In genomic region chr15:65517866-65518207, GRCh38 we compare ENCODE assay signal across 1 cellular context.
A peak's percentile ranks its signal among the peaks of the same experiment; 100 is the strongest.
TF ChIP-seq lines count a peak whose summit lies in the region.

No MANE protein-coding gene starts in this region.

TF ChIP-seq in HepG2, 621 proteins besides CTCF, POLR2A, EP300 and RAD21 (continues in another document):
- TF ChIP-seq SRY (CRISPR knock-in tag; IDR thresholded peaks at IDR 0.05) (no peak), ZNF275 (CRISPR knock-in tag; IDR thresholded peaks at IDR 0.05; ENCODE audit: borderline replicate concordance) (0 out of 2 replicates have a peak, but pooled peaks have one; percentile 14), ZNF382 (CRISPR knock-in tag; IDR thresholded peaks at IDR 0.05; ENCODE audit: borderline replicate concordance) (no peak), ZNF556 (CRISPR knock-in tag; IDR thresholded peaks at IDR 0.05; ENCODE audit: borderline replicate concordance) (0 out of 2 replicates have a peak, but pooled peaks have one; percentile 4), ZSCAN21 (CRISPR knock-in tag; IDR thresholded peaks at IDR 0.05; ENCODE audit: borderline replicate concordance) (no peak), GLMP (CRISPR knock-in tag; IDR thresholded peaks at IDR 0.05; ENCODE audit: borderline replicate concordance) (no peak), ZNF350 (CRISPR knock-in tag; IDR thresholded peaks at IDR 0.05; ENCODE audit: borderline replicate concordance, low read depth) (no peak), DBP (CRISPR knock-in tag; IDR thresholded peaks at IDR 0.05; ENCODE audit: not compliant biosample characterization) (no peak), SAP130 (CRISPR knock-in tag; IDR thresholded peaks at IDR 0.05; ENCODE audit: low read depth) (no peak), PRPF4 (IDR thresholded peaks at IDR 0.05; ENCODE audit: low read depth, low read length, poor library complexity, severe bottlenecking) (no peak), ZNF143 (CRISPR knock-in tag; IDR thresholded peaks at IDR 0.05) (no peak), DRAP1 (CRISPR knock-in tag; IDR thresholded peaks at IDR 0.05) (no peak), CCDC6 (CRISPR knock-in tag; IDR thresholded peaks at IDR 0.05) (no peak; the same call in 1 of the 2 replicates), KDM5B (CRISPR knock-in tag; IDR thresholded peaks at IDR 0.05; ENCODE audit: borderline replicate concordance) (no peak), EHMT2 (IDR thresholded peaks at IDR 0.05; ENCODE audit: borderline replicate concordance, low read depth, low read length) (no peak), MAFK (conservative IDR thresholded peaks at IDR 0.05 in 1 of 2, IDR thresholded peaks at IDR 0.05 in 1 of 2; ENCODE audit: low read length in 2 of 2) (no peak), ZBTB7A (CRISPR knock-in tag; IDR thresholded peaks at IDR 0.05) (no peak), HNRNPH1 (optimal IDR thresholded peaks at IDR 0.05; ENCODE audit: low read depth, low read length) (no peak), NPAS2 (CRISPR knock-in tag; IDR thresholded peaks at IDR 0.05; ENCODE audit: borderline replicate concordance) (no peak), TCF12 (IDR thresholded peaks at IDR 0.05) (no peak), TCF12 (CRISPR knock-in tag; IDR thresholded peaks at IDR 0.05) (no peak), ZNF331 (CRISPR knock-in tag; IDR thresholded peaks at IDR 0.05) (no peak), MAZ (IDR thresholded peaks at IDR 0.05; ENCODE audit: borderline replicate concordance, low read depth, low read length) (no peak), MAZ (CRISPR knock-in tag; IDR thresholded peaks at IDR 0.05; ENCODE audit: low read depth) (no peak), XRCC5 (optimal IDR thresholded peaks at IDR 0.05; ENCODE audit: low read length) (no peak), NR2F6 (IDR thresholded peaks at IDR 0.05) (no peak), NR2F6 (CRISPR knock-in tag; IDR thresholded peaks at IDR 0.05) (no peak), ZNF83 (CRISPR knock-in tag; IDR thresholded peaks at IDR 0.05; ENCODE audit: borderline replicate concordance) (no peak), SMARCE1 (IDR thresholded peaks at IDR 0.05; ENCODE audit: borderline replicate concordance) (no peak), ZBTB20 (CRISPR knock-in tag; IDR thresholded peaks at IDR 0.05; ENCODE audit: borderline replicate concordance, low read depth) (no peak), TBP (CRISPR knock-in tag; IDR thresholded peaks at IDR 0.05) (peak; percentile 4; the same call in 1 of the 2 replicates), FOXJ3 (CRISPR knock-in tag; IDR thresholded peaks at IDR 0.05; ENCODE audit: borderline replicate concordance) (0 out of 2 replicates have a peak, but pooled peaks have one; percentile 12), SATB2 (CRISPR knock-in tag; IDR thresholded peaks at IDR 0.05) (no peak), KLF12 (CRISPR knock-in tag; IDR thresholded peaks at IDR 0.05; ENCODE audit: borderline replicate concordance) (no peak), ZNF598 (CRISPR knock-in tag; IDR thresholded peaks at IDR 0.05; ENCODE audit: borderline replicate concordance) (no peak), ZFP82 (CRISPR knock-in tag; IDR thresholded peaks at IDR 0.05; ENCODE audit: borderline replicate concordance) (no peak), NR3C1 (CRISPR knock-in tag; IDR thresholded peaks at IDR 0.05) (no peak), KDM2A (CRISPR knock-in tag; IDR thresholded peaks at IDR 0.05; ENCODE audit: borderline replicate concordance, low read depth) (no peak), ZEB1 (IDR thresholded peaks at IDR 0.05; ENCODE audit: insufficient replicate concordance, low read depth) (no peak), ARID2 (CRISPR knock-in tag; IDR thresholded peaks at IDR 0.05; ENCODE audit: borderline replicate concordance) (no peak), ZNF354B (CRISPR knock-in tag; IDR thresholded peaks at IDR 0.05) (no peak), MTF2 (CRISPR knock-in tag; IDR thresholded peaks at IDR 0.05; ENCODE audit: borderline replicate concordance) (0 out of 2 replicates have a peak, but pooled peaks have one; percentile 3), ZNF274 (CRISPR knock-in tag; IDR thresholded peaks at IDR 0.05) (no peak), MED1 (CRISPR knock-in tag; IDR thresholded peaks at IDR 0.05) (no peak), POLR2AphosphoS2 (IDR thresholded peaks at IDR 0.05; ENCODE audit: low read depth, low read length) (no peak), ZNF34 (CRISPR knock-in tag; IDR thresholded peaks at IDR 0.05; ENCODE audit: borderline replicate concordance) (0 out of 2 replicates have a peak, but pooled peaks have one; percentile 12), ZNF879 (CRISPR knock-in tag; IDR thresholded peaks at IDR 0.05) (no peak), HNF4G (IDR thresholded peaks at IDR 0.05; ENCODE audit: borderline replicate concordance, low read depth, low read length) (no peak), HNF4G (CRISPR knock-in tag; IDR thresholded peaks at IDR 0.05; ENCODE audit: borderline replicate concordance, low read depth) (no peak), ELF1 (CRISPR knock-in tag; IDR thresholded peaks at IDR 0.05) (no peak), GMEB1 (CRISPR knock-in tag; IDR thresholded peaks at IDR 0.05; ENCODE audit: borderline replicate concordance) (no peak), ZNF432 (CRISPR knock-in tag; IDR thresholded peaks at IDR 0.05; ENCODE audit: borderline replicate concordance) (no peak), ZNF839 (CRISPR knock-in tag; IDR thresholded peaks at IDR 0.05; ENCODE audit: borderline replicate concordance) (no peak), ZNF770 (CRISPR knock-in tag; IDR thresholded peaks at IDR 0.05) (no peak), HOXA5 (CRISPR knock-in tag; IDR thresholded peaks at IDR 0.05) (no peak), ZSCAN31 (CRISPR knock-in tag; IDR thresholded peaks at IDR 0.05; ENCODE audit: low read depth) (no peak)
- TF ChIP-seq, protein P1, sequence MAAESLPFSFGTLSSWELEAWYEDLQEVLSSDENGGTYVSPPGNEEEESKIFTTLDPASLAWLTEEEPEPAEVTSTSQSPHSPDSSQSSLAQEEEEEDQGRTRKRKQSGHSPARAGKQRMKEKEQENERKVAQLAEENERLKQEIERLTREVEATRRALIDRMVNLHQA (CRISPR knock-in tag; IDR thresholded peaks at IDR 0.05): no peak
- TF ChIP-seq, protein P2, sequence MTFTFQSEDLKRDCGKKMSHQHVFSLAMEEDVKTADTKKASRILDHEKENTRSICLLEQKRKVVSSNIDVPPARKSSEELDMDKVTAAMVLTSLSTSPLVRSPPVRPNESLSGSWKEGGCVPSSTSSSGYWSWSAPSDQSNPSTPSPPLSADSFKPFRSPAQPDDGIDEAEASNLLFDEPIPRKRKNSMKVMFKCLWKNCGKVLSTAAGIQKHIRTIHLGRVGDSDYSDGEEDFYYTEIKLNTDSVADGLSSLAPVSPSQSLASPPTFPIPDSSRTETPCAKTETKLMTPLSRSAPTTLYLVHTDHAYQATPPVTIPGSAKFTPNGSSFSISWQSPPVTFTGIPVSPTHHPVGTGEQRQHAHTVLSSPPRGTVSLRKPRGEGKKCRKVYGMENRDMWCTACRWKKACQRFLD (CRISPR knock-in tag; IDR thresholded peaks at IDR 0.05; ENCODE audit: borderline replicate concordance): no peak
- TF ChIP-seq, protein P3, sequence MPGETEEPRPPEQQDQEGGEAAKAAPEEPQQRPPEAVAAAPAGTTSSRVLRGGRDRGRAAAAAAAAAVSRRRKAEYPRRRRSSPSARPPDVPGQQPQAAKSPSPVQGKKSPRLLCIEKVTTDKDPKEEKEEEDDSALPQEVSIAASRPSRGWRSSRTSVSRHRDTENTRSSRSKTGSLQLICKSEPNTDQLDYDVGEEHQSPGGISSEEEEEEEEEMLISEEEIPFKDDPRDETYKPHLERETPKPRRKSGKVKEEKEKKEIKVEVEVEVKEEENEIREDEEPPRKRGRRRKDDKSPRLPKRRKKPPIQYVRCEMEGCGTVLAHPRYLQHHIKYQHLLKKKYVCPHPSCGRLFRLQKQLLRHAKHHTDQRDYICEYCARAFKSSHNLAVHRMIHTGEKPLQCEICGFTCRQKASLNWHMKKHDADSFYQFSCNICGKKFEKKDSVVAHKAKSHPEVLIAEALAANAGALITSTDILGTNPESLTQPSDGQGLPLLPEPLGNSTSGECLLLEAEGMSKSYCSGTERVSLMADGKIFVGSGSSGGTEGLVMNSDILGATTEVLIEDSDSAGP (CRISPR knock-in tag; IDR thresholded peaks at IDR 0.05; ENCODE audit: borderline replicate concordance): no peak
- TF ChIP-seq, protein P4, sequence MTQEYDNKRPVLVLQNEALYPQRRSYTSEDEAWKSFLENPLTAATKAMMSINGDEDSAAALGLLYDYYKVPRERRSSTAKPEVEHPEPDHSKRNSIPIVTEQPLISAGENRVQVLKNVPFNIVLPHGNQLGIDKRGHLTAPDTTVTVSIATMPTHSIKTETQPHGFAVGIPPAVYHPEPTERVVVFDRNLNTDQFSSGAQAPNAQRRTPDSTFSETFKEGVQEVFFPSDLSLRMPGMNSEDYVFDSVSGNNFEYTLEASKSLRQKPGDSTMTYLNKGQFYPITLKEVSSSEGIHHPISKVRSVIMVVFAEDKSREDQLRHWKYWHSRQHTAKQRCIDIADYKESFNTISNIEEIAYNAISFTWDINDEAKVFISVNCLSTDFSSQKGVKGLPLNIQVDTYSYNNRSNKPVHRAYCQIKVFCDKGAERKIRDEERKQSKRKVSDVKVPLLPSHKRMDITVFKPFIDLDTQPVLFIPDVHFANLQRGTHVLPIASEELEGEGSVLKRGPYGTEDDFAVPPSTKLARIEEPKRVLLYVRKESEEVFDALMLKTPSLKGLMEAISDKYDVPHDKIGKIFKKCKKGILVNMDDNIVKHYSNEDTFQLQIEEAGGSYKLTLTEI (CRISPR knock-in tag; conservative IDR thresholded peaks at IDR 0.05): no peak
- TF ChIP-seq, protein P5, sequence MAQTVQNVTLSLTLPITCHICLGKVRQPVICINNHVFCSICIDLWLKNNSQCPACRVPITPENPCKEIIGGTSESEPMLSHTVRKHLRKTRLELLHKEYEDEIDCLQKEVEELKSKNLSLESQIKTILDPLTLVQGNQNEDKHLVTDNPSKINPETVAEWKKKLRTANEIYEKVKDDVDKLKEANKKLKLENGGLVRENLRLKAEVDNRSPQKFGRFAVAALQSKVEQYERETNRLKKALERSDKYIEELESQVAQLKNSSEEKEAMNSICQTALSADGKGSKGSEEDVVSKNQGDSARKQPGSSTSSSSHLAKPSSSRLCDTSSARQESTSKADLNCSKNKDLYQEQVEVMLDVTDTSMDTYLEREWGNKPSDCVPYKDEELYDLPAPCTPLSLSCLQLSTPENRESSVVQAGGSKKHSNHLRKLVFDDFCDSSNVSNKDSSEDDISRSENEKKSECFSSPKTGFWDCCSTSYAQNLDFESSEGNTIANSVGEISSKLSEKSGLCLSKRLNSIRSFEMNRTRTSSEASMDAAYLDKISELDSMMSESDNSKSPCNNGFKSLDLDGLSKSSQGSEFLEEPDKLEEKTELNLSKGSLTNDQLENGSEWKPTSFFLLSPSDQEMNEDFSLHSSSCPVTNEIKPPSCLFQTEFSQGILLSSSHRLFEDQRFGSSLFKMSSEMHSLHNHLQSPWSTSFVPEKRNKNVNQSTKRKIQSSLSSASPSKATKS (CRISPR knock-in tag; IDR thresholded peaks at IDR 0.05): no peak
